ENCODE assay signal across 1 cellular context in the genomic region with DNA sequence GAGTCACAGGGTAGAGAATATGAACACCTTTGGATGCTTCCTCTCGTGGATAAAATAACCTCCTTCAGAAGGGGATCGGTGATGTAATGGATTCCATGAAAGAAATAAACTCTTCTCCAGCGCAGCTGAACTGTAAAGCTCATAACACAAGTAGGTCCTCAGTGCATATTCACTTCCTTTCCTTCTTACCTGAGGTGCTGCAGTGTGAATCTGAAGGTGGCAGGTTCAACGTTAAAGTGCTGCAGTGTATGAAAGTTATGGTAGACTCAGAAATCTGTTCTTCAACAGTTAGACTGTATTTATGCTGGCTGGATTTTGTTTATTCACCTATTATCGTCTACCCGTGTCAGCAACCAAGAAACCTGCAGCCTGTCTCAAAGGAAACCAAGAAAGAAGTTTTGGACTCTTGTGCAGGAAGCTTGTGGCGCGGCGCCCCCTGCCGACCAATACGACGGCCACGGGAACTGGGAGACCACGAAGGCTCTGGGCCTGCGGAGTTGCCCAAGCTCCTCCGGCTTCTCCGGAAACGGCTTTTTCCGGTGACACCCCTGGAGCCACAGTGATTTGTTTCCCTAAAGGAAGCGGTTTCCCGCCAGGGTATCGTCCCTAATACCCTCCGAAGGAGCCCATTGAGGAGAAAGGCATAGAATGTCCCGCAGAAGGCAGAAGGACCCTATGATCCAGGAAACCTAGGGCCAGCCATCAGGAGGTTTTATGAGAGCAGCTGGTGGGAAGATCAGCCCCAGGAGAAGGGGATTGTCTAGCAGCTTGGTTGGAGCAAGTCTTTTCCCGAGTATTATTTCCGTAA.
TF ChIP-seq lines count a peak whose summit lies in the region.

No MANE protein-coding gene starts in this region.

TF ChIP-seq in HEK293, 187 proteins besides CTCF, POLR2A, EP300 and RAD21 (continued from another document):
- TF ChIP-seq, protein P1, sequence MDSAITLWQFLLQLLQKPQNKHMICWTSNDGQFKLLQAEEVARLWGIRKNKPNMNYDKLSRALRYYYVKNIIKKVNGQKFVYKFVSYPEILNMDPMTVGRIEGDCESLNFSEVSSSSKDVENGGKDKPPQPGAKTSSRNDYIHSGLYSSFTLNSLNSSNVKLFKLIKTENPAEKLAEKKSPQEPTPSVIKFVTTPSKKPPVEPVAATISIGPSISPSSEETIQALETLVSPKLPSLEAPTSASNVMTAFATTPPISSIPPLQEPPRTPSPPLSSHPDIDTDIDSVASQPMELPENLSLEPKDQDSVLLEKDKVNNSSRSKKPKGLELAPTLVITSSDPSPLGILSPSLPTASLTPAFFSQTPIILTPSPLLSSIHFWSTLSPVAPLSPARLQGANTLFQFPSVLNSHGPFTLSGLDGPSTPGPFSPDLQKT (IDR thresholded peaks at IDR 0.05; ENCODE audit: borderline replicate concordance, low read depth, low read length) = no peak
- TF ChIP-seq, protein P2, sequence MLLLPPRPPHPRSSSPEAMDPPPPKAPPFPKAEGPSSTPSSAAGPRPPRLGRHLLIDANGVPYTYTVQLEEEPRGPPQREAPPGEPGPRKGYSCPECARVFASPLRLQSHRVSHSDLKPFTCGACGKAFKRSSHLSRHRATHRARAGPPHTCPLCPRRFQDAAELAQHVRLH (tag by site-specific recombination; IDR thresholded peaks at IDR 0.05) = peak; percentile 78
- TF ChIP-seq, protein P3, sequence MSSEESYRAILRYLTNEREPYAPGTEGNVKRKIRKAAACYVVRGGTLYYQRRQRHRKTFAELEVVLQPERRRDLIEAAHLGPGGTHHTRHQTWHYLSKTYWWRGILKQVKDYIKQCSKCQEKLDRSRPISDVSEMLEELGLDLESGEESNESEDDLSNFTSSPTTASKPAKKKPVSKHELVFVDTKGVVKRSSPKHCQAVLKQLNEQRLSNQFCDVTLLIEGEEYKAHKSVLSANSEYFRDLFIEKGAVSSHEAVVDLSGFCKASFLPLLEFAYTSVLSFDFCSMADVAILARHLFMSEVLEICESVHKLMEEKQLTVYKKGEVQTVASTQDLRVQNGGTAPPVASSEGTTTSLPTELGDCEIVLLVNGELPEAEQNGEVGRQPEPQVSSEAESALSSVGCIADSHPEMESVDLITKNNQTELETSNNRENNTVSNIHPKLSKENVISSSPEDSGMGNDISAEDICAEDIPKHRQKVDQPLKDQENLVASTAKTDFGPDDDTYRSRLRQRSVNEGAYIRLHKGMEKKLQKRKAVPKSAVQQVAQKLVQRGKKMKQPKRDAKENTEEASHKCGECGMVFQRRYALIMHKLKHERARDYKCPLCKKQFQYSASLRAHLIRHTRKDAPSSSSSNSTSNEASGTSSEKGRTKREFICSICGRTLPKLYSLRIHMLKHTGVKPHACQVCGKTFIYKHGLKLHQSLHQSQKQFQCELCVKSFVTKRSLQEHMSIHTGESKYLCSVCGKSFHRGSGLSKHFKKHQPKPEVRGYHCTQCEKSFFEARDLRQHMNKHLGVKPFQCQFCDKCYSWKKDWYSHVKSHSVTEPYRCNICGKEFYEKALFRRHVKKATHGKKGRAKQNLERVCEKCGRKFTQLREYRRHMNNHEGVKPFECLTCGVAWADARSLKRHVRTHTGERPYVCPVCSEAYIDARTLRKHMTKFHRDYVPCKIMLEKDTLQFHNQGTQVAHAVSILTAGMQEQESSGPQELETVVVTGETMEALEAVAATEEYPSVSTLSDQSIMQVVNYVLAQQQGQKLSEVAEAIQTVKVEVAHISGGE (tag by site-specific recombination; conservative IDR thresholded peaks at IDR 0.05; ENCODE audit: low read depth) = peak; percentile 86
- TF ChIP-seq ZNF2 (tag by site-specific recombination; IDR thresholded peaks at IDR 0.05) (peak; percentile 65; the same call in 1 of the 2 replicates), ZNF394 (tag by site-specific recombination; IDR thresholded peaks at IDR 0.05; ENCODE audit: borderline replicate concordance) (peak; percentile 65; the same call in 1 of the 2 replicates), ZIC2 (tag by site-specific recombination; IDR thresholded peaks at IDR 0.05) (no peak), ZNF660 (tag by site-specific recombination; IDR thresholded peaks at IDR 0.05) (peak; percentile 49; the same call in 1 of the 2 replicates), ZNF146 (tag by site-specific recombination; IDR thresholded peaks at IDR 0.05) (no peak), SP3 (tag by site-specific recombination; IDR thresholded peaks at IDR 0.05) (no peak), ZNF626 (tag by site-specific recombination; IDR thresholded peaks at IDR 0.05) (no peak), ZNF221 (tag by site-specific recombination; IDR thresholded peaks at IDR 0.05; ENCODE audit: borderline replicate concordance) (no peak), ZNF23 (tag by site-specific recombination; IDR thresholded peaks at IDR 0.05; ENCODE audit: borderline replicate concordance) (no peak), ZNF544 (tag by site-specific recombination; IDR thresholded peaks at IDR 0.05) (no peak), ZNF335 (tag by site-specific recombination; conservative IDR thresholded peaks at IDR 0.05) (peak; percentile 36; the same call in 1 of the 2 replicates), KLF9 (tag by site-specific recombination; IDR thresholded peaks at IDR 0.05; ENCODE audit: low read depth) (no peak), ZNF416 (tag by site-specific recombination; IDR thresholded peaks at IDR 0.05) (no peak), IKZF3 (tag by site-specific recombination; IDR thresholded peaks at IDR 0.05) (no peak)
- TF ChIP-seq, protein P4, sequence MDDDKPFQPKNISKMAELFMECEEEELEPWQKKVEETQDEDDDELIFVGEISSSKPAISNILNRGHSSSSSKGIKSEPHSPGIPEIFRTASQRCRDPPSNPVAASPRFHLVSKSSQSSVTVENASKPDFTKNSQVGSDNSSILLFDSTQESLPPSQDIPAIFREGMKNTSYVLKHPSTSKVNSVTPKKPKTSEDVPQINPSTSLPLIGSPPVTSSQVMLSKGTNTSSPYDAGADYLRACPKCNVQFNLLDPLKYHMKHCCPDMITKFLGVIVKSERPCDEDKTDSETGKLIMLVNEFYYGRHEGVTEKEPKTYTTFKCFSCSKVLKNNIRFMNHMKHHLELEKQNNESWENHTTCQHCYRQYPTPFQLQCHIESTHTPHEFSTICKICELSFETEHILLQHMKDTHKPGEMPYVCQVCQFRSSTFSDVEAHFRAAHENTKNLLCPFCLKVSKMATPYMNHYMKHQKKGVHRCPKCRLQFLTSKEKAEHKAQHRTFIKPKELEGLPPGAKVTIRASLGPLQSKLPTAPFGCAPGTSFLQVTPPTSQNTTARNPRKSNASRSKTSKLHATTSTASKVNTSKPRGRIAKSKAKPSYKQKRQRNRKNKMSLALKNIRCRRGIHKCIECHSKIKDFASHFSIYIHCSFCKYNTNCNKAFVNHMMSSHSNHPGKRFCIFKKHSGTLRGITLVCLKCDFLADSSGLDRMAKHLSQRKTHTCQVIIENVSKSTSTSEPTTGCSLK (tag by site-specific recombination; IDR thresholded peaks at IDR 0.05) = no peak
- TF ChIP-seq, protein P5, sequence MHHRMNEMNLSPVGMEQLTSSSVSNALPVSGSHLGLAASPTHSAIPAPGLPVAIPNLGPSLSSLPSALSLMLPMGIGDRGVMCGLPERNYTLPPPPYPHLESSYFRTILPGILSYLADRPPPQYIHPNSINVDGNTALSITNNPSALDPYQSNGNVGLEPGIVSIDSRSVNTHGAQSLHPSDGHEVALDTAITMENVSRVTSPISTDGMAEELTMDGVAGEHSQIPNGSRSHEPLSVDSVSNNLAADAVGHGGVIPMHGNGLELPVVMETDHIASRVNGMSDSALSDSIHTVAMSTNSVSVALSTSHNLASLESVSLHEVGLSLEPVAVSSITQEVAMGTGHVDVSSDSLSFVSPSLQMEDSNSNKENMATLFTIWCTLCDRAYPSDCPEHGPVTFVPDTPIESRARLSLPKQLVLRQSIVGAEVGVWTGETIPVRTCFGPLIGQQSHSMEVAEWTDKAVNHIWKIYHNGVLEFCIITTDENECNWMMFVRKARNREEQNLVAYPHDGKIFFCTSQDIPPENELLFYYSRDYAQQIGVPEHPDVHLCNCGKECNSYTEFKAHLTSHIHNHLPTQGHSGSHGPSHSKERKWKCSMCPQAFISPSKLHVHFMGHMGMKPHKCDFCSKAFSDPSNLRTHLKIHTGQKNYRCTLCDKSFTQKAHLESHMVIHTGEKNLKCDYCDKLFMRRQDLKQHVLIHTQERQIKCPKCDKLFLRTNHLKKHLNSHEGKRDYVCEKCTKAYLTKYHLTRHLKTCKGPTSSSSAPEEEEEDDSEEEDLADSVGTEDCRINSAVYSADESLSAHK (tag by site-specific recombination; IDR thresholded peaks at IDR 0.05) = no peak
- TF ChIP-seq, protein P6, sequence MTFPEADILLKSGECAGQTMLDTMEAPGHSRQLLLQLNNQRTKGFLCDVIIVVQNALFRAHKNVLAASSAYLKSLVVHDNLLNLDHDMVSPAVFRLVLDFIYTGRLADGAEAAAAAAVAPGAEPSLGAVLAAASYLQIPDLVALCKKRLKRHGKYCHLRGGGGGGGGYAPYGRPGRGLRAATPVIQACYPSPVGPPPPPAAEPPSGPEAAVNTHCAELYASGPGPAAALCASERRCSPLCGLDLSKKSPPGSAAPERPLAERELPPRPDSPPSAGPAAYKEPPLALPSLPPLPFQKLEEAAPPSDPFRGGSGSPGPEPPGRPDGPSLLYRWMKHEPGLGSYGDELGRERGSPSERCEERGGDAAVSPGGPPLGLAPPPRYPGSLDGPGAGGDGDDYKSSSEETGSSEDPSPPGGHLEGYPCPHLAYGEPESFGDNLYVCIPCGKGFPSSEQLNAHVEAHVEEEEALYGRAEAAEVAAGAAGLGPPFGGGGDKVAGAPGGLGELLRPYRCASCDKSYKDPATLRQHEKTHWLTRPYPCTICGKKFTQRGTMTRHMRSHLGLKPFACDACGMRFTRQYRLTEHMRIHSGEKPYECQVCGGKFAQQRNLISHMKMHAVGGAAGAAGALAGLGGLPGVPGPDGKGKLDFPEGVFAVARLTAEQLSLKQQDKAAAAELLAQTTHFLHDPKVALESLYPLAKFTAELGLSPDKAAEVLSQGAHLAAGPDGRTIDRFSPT (tag by site-specific recombination; IDR thresholded peaks at IDR 0.05) = no peak
- TF ChIP-seq, protein P7, sequence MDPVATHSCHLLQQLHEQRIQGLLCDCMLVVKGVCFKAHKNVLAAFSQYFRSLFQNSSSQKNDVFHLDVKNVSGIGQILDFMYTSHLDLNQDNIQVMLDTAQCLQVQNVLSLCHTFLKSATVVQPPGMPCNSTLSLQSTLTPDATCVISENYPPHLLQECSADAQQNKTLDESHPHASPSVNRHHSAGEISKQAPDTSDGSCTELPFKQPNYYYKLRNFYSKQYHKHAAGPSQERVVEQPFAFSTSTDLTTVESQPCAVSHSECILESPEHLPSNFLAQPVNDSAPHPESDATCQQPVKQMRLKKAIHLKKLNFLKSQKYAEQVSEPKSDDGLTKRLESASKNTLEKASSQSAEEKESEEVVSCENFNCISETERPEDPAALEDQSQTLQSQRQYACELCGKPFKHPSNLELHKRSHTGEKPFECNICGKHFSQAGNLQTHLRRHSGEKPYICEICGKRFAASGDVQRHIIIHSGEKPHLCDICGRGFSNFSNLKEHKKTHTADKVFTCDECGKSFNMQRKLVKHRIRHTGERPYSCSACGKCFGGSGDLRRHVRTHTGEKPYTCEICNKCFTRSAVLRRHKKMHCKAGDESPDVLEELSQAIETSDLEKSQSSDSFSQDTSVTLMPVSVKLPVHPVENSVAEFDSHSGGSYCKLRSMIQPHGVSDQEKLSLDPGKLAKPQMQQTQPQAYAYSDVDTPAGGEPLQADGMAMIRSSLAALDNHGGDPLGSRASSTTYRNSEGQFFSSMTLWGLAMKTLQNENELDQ (tag by site-specific recombination; IDR thresholded peaks at IDR 0.05; ENCODE audit: low read depth) = no peak
